In the genomic region with DNA sequence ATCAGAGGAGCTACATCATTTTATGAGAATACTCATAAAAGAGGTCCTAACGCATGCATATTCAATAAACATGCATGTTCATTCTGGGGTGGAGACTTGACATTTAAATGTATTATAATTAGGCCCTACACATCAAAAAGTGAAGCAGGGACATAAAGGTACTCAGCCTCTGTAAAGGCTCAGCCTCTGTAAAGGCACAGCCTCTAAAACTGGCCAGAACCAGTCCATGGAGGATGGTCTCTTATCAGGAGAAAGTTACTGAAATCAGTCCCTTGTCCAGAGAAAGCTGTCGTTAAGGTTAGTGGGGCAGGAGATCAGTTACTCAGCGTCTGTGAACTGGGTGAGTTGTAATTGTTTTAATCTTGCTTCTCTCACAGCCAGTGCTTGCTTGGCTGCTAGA, we compare ENCODE assay signal across 13 cellular contexts. TPM values are rescaled to one million over a fixed set of nuclear protein-coding genes. Genes with fewer than 3 reads are reported as not detected.
"Had no signal": no experiment of that assay in that cellular context is flagged by ENCODE, and none has a peak within 500 bp of the region (broad histone marks: within the 10 kb centered on the region; RNA-seq: fewer than 3 reads in every experiment).

No MANE protein-coding gene starts in this region.

RNA-seq across cellular contexts. Expression of gene VPREB1, which starts 19.2 kb away (rescaled TPM):
- total RNA-seq: subcutaneous adipose tissue, suprapubic skin, temporal lobe, testis, thoracic aorta, thyroid gland, tibial nerve, transverse colon, upper lobe of left lung, upper lobe of right lung, ureter, urinary bladder, vagina had no signal
- polyA plus RNA-seq: urinary bladder had no signal
